8 cellular contexts compared by ENCODE assay signal in the genomic region with DNA sequence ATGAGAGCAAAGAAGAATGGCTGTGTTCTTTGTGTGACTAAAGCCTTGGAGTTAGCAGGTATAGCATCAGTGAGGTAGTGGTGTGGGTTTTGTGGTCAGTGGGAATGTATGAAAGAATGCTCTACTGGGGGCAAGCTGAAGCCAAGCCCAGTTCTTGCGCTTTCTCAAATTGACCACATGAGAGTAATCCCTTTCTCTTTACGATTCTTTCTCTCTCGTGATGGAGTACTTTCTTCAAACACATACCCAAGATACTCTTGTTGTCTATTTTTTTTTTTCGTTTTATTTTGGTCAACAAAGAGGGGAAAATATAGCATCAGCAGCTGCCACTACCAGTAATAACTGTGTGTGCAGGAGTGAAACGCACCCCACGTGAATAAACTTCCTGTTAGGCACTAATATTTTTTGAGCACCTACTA. TPM values are rescaled to one million over a fixed set of nuclear protein-coding genes. Genes with fewer than 3 reads are reported as not detected.
DNase-seq lines count a peak whose midpoint lies in the region; ATAC-seq, FAIRE-seq and TF ChIP-seq lines count a peak whose summit lies in the region.

No MANE protein-coding gene starts in this region.

- TF ChIP-seq EP300 in GM12878 (IDR thresholded peaks at IDR 0.05; ENCODE audit: borderline replicate concordance in 1 of 2, control insufficient read depth in 1 of 2, low read depth in 2 of 2, low read length in 2 of 2) = peak; percentile 83 to 84
- TF ChIP-seq EP300 in sigmoid colon (IDR thresholded peaks at IDR 0.05) = no peak

- H3K27ac ChIP-seq in GM12878 (ENCODE audit: control insufficient read depth, insufficient read depth) (peak overlapping the region; percentile 30), sigmoid colon (no peak overlapping the region)

- peak overlapping the region; percentile 26; the same call in 1 of the 2 replicates for H3K9ac ChIP-seq in GM12878 (ENCODE audit: control insufficient read depth, insufficient read depth, low read length)

- RAD21 ChIA-PET in GM12878 (lab: Charles Lee; ENCODE audit: unreplicated experiment) = interaction anchor here (0.8 to 2.0 kb wide), 5 partner anchors 10 to 48 kb away, joined by 3 to 15 read pairs (median 4); a partner anchor contains a TSS

- H4K20me1 ChIP-seq in GM12878 (ENCODE audit: control insufficient read depth, insufficient read depth) = no peaks in the 10 kb centered on the region

- intact Hi-C loops in GM12878 (cut with micrococcal nuclease; ENCODE audit: unreplicated experiment) = loop anchor here (1.0 to 10.0 kb wide), 3 partner anchors 9 to 401 kb away; a partner anchor contains a TSS
- intact Hi-C loops in sigmoid colon (cut with DNase I) = no loop called here

- no peak for TF ChIP-seq RAD21 in GM12878 (IDR thresholded peaks at IDR 0.05; ENCODE audit: insufficient read depth, low read depth, low read length)

- CTCF ChIA-PET in GM12878 (lab: Yijun Ruan, JAX) = interaction anchor here (0.7 to 3.7 kb wide), 3 partner anchors 10 to 25 kb away, joined by 4 to 18 read pairs (median 9); no protein-coding TSS in a partner anchor

- peak; percentile 75 for ATAC-seq in GM21381 (IDR thresholded peaks at IDR 0.05; ENCODE audit: unreplicated experiment)
- peak; percentile 56 for ATAC-seq in HG03342 (IDR thresholded peaks at IDR 0.05; ENCODE audit: unreplicated experiment)
- ATAC-seq in GM12878 = peak; percentile 87

- H3K9me3 ChIP-seq in GM12878 (replicated peaks; ENCODE audit: control insufficient read depth, insufficient read depth, low read length) = peaks cover 10% of the 10 kb centered on the region; the same call in 2 of the 3 replicates
- no peaks in the 10 kb centered on the region for H3K9me3 ChIP-seq in sigmoid colon

- FAIRE-seq in GM12878 (lab: Jason Lieb, UNC) = no peak

- WGBS in GM12878 (ENCODE audit: insufficient coverage, insufficient replicate concordance, low lambda C conversion rate, missing lambda C conversion rate) = 4% methylated on average over 6 of the region's 6 CpGs
- 72 to 90% methylated on average over 6 of the region's 6 CpGs for WGBS in sigmoid colon, 2 donors

- TF ChIP-seq CTCF in GM12865 (IDR thresholded peaks at IDR 0.05; ENCODE audit: insufficient read depth, low read depth, low read length, missing control alignments) (no peak), GM12878 (IDR thresholded peaks at IDR 0.05 in 2 of 3, conservative IDR thresholded peaks at IDR 0.05 in 1 of 3; ENCODE audit: control insufficient read depth in 2 of 3, extremely low read depth in 1 of 3, insufficient read depth in 1 of 3, low read depth in 3 of 3, low read length in 3 of 3) (no peak), sigmoid colon (IDR thresholded peaks at IDR 0.05) (no peak)

- in situ Hi-C loops in GM12878 (cut with MboI) = no loop called here

- peaks cover 23% of the 10 kb centered on the region for H3K4me1 ChIP-seq in GM12878 (ENCODE audit: control insufficient read depth, insufficient read depth, low read length)
- H3K4me1 ChIP-seq in sigmoid colon = no peaks in the 10 kb centered on the region

- POLR2A ChIA-PET in GM12878 (lab: Charles Lee) = interaction anchor here (1.1 to 3.1 kb wide), 2 partner anchors 10 to 12 kb away, joined by 3 to 13 read pairs; no protein-coding TSS in a partner anchor

- H3K4me3 ChIP-seq in GM12865 (ENCODE audit: low read depth, low read length) = no peak overlapping the region
- no peak overlapping the region for H3K4me3 ChIP-seq in GM12878
- H3K4me3 ChIP-seq in sigmoid colon = no peak overlapping the region

- H2AFZ ChIP-seq in GM12878 (ENCODE audit: control insufficient read depth, low read depth, low read length) = no peak overlapping the region

- SMC1A ChIA-PET in GM12878 (lab: Charles Lee; ENCODE audit: uncharacterized antibody, unreplicated experiment) = interaction anchor here (0.7 to 4.1 kb wide), 6 partner anchors 9 to 85 kb away, joined by 3 to 21 read pairs (median 4); no protein-coding TSS in a partner anchor

- BruUV-seq in GM12878 (replicated peaks; lab: Mats Ljungman, UMichigan) = no TSS peak

- peak overlapping the region; percentile 65 for H3K4me2 ChIP-seq in GM12878 (ENCODE audit: control insufficient read depth, insufficient read depth)

- H3K36me3 ChIP-seq in GM12878 (ENCODE audit: control insufficient read depth in 2 of 2, insufficient read depth in 2 of 2, low read length in 1 of 2) = no peaks in the 10 kb centered on the region
- H3K36me3 ChIP-seq in sigmoid colon = no peaks in the 10 kb centered on the region

- no peaks in the 10 kb centered on the region for H3K79me2 ChIP-seq in GM12878 (ENCODE audit: control insufficient read depth, insufficient read depth, low read length)

- TF ChIP-seq POLR2A in GM12878 (IDR thresholded peaks at IDR 0.05; ENCODE audit: low read depth, low read length) (no peak), sigmoid colon (IDR thresholded peaks at IDR 0.05) (no peak)

- H3K27me3 ChIP-seq in GM12878 (replicated peaks in 1 of 2; ENCODE audit: control insufficient read depth in 2 of 2, insufficient read depth in 2 of 2, low read length in 1 of 2) = no peaks in the 10 kb centered on the region
- H3K27me3 ChIP-seq in sigmoid colon = no peaks in the 10 kb centered on the region

- DNase-seq in GM12865 (ENCODE audit: low read depth) = peak; percentile 57
- peak; percentile 65 for DNase-seq in GM12878 (ENCODE audit: low read depth, low spot score)
- DNase-seq in NCI-H2029 (lab: John Stamatoyannopoulos, UW) = no peak
- DNase-seq in sigmoid colon = no peak
- DNase-seq in DMS79 treated with DMSO at 0.1 percent for 48 hours (lab: John Stamatoyannopoulos, UW) = no peak
- DNase-seq in AG08396 (ENCODE audit: low spot score) = no peak

TF ChIP-seq in GM12878, 131 proteins besides CTCF, POLR2A, EP300 and RAD21 (continues in another document):
- TF ChIP-seq, protein P1, sequence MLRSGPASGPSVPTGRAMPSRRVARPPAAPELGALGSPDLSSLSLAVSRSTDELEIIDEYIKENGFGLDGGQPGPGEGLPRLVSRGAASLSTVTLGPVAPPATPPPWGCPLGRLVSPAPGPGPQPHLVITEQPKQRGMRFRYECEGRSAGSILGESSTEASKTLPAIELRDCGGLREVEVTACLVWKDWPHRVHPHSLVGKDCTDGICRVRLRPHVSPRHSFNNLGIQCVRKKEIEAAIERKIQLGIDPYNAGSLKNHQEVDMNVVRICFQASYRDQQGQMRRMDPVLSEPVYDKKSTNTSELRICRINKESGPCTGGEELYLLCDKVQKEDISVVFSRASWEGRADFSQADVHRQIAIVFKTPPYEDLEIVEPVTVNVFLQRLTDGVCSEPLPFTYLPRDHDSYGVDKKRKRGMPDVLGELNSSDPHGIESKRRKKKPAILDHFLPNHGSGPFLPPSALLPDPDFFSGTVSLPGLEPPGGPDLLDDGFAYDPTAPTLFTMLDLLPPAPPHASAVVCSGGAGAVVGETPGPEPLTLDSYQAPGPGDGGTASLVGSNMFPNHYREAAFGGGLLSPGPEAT (IDR thresholded peaks at IDR 0.05; ENCODE audit: low read depth) = peak; percentile 75; the same call in 1 of the 2 replicates
- TF ChIP-seq ZNF217 (IDR thresholded peaks at IDR 0.05) = no peak
- peak; percentile 91 for TF ChIP-seq MTA3 (IDR thresholded peaks at IDR 0.05; ENCODE audit: borderline replicate concordance, low read length)

RNA-seq across cellular contexts. Expression of a gene that starts 8.4 kb away (rescaled TPM):
- total RNA-seq in GM12878 (2013; cell fraction: nucleolus; rRNA removed) = 14.2 and 22.3 TPM in 2 replicates
- total RNA-seq in GM12878 (2014; rRNA removed) (5.1 and 8.0 TPM in 2 replicates), GM12878 (2014; rRNA removed; fragmentation: Illumina TruSeq; extraction: Trizol) (7.5 and 8.3 TPM in 2 replicates), GM12878 (2021) (6.3 and 9.6 TPM in 2 replicates), sigmoid colon (1 to 10 TPM; 1.6 to 6.1 (median 3.7) TPM)
- 0.68 TPM for polyA plus RNA-seq in GM12878 (2011; ENCODE audit: low read depth)
- polyA plus RNA-seq in GM12878 (2011; rRNA removed) (10.6 and 12.6 TPM in 2 replicates), GM12878 (2014; fragmentation: Illumina TruSeq; extraction: Trizol) (8.5 TPM in 2 replicates), GM12878 (2014; fragmentation: Nextera tagmentation; extraction: Ambion mirVana) (1 to 10 TPM; 1.9 to 2.4 TPM), GM12878 (2014; rRNA removed) (6.4 and 6.9 TPM in 2 replicates), GM12878 (2016; fragmentation: Nextera tagmentation; extraction: Ambion mirVana) (1 to 10 TPM; 3.6 to 3.7 TPM), sigmoid colon (10 to 100 TPM in 2 of 3 donors, 1 to 10 TPM in 1; 7.5 to 26.4 (median 18.0) TPM)
- polyA plus RNA-seq in GM12878 (2011; cell fraction: cytosol; rRNA removed) = 5.7 and 7.9 TPM in 2 replicates
- 4.9 and 5.7 TPM in 2 replicates for polyA plus RNA-seq in GM12878 (2011; cell fraction: nucleus; rRNA removed)
- 1.7 and 2.8 TPM in 2 replicates for polyA plus RNA-seq in GM12878 (2012)
- polyA minus RNA-seq in GM12878 (2011; rRNA and poly(A)+ RNA removed) = 15.0 and 16.0 TPM in 2 replicates
- polyA minus RNA-seq in GM12878 (2011; cell fraction: cytosol; rRNA and poly(A)+ RNA removed) = 4.7 and 5.9 TPM in 2 replicates
- 8.3 and 14.9 TPM in 2 replicates for polyA minus RNA-seq in GM12878 (2011; cell fraction: nucleus; rRNA and poly(A)+ RNA removed)

RNA-seq across cellular contexts. Expression of a gene that starts 48.0 kb away (rescaled TPM):
- 46.8 and 49.1 TPM in 2 replicates for total RNA-seq in GM12878 (2013; cell fraction: nucleolus; rRNA removed)
- total RNA-seq in GM12878 (2014; rRNA removed) = 21.1 and 28.3 TPM in 2 replicates
- total RNA-seq in GM12878 (2014; rRNA removed; fragmentation: Illumina TruSeq; extraction: Trizol) = 52.4 and 52.8 TPM in 2 replicates
- 46.1 and 51.0 TPM in 2 replicates for total RNA-seq in GM12878 (2021)
- 8.9 TPM for polyA plus RNA-seq in GM12878 (2011; ENCODE audit: low read depth)
- polyA plus RNA-seq in GM12878 (2011; rRNA removed) = 16.5 and 32.4 TPM in 2 replicates
- 3.2 and 3.3 TPM in 2 replicates for polyA plus RNA-seq in GM12878 (2011; cell fraction: cytosol; rRNA removed)
- polyA plus RNA-seq in GM12878 (2011; cell fraction: nucleus; rRNA removed) = 11.1 and 13.2 TPM in 2 replicates
- polyA plus RNA-seq in GM12878 (2012) = 9.5 and 12.0 TPM in 2 replicates
- 37.5 and 46.7 TPM in 2 replicates for polyA plus RNA-seq in GM12878 (2014; fragmentation: Illumina TruSeq; extraction: Trizol)
- 10 to 100 TPM; 28.2 to 59.4 TPM for polyA plus RNA-seq in GM12878 (2014; fragmentation: Nextera tagmentation; extraction: Ambion mirVana)
- 11.2 and 15.6 TPM in 2 replicates for polyA plus RNA-seq in GM12878 (2014; rRNA removed)
- polyA plus RNA-seq in GM12878 (2016; fragmentation: Nextera tagmentation; extraction: Ambion mirVana) = 10 to 100 TPM; 61.8 to 67.7 TPM
- 26.1 and 32.1 TPM in 2 replicates for polyA minus RNA-seq in GM12878 (2011; rRNA and poly(A)+ RNA removed)
- polyA minus RNA-seq in GM12878 (2011; cell fraction: cytosol; rRNA and poly(A)+ RNA removed) = 5.8 and 6.1 TPM in 2 replicates
- polyA minus RNA-seq in GM12878 (2011; cell fraction: nucleus; rRNA and poly(A)+ RNA removed) = 10.0 and 12.6 TPM in 2 replicates
- 1 to 10 TPM; 1.7 to 2.9 (median 2.7) TPM for total RNA-seq in sigmoid colon
- polyA plus RNA-seq in sigmoid colon = 1 to 10 TPM in 2 of 3 donors, under 1 TPM in 1; 0.60 to 5.0 (median 1.2) TPM

Comparison
In these comparisons a context has a peak if more than half of its experiments do, and no peak if none do; other contexts are left out.
1. DNase-seq: peak in GM12865 (single experiment) and GM12878 (single experiment); none in NCI-H2029 (single experiment), sigmoid colon (single experiment), DMS79 treated with DMSO at 0.1 percent for 48 hours (single experiment) and AG08396 (single experiment).
2. RNA of a gene that starts 48.0 kb away (total RNA-seq): 21.1 to 52.8 TPM in GM12878; 1.7 to 2.9 TPM in sigmoid colon; every median in the first group is over 4 times any median in the second.
3. Peak in every context shown above with its lines, with median percentiles within 50 percentile points of each other: ATAC-seq.